In the genomic region with DNA sequence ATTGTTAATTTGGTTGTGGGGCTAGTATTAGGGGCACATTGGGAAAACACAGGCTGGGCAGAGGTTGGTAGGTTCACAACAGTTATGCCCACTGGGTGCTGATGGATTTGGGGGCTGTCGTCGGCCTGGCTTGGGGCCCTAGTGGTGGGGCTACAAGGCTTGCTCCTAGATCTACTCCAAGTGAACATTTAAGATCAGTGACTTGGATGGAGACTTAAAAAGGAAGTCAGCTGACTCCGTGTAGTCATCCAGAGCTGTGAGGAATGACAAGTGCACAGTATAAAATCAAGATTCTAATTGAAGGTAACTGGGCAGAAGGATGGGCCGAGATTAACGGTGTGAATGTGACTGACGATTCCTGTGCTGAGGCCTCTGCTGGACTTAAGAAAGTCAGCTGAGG, we compare ENCODE assay signal across 8 cellular contexts. TPM values are rescaled to one million over a fixed set of nuclear protein-coding genes. Genes with fewer than 3 reads are reported as not detected.
DNase-seq lines count a peak whose midpoint lies in the region; ATAC-seq and TF ChIP-seq lines count a peak whose summit lies in the region.

No MANE protein-coding gene starts in this region.

- H3K27ac ChIP-seq in A673 (ENCODE audit: low read depth, low read length, poor library complexity, severe bottlenecking) = no peak overlapping the region
- H3K27ac ChIP-seq in HEK293 (ENCODE audit: extremely low read depth, low read depth, low read length) = no peak overlapping the region
- H3K27ac ChIP-seq in breast epithelium = peak overlapping the region; percentile 8 to 89
- no peak overlapping the region for H3K27ac ChIP-seq in neural progenitor cell

- CTCF ChIA-PET in A673 (lab: Charles Lee) (interaction anchor here (0.9 to 2.5 kb wide), 2 partner anchors 13 to 16 kb away, joined by 3 to 12 read pairs; no protein-coding TSS in a partner anchor), HEK293 (lab: Yijun Ruan, JAX) (interaction anchor here (1.0 to 5.6 kb wide), 7 partner anchors 9 to 44 kb away, joined by 3 to 76 read pairs (median 7); no protein-coding TSS in a partner anchor)

- peak overlapping the region; percentile 94 for H3K4me3 Mint-ChIP-seq in neural progenitor cell

- TF ChIP-seq POLR2A in breast epithelium (IDR thresholded peaks at IDR 0.05) = no peak

- peaks cover 41% of the 10 kb centered on the region for H4K20me1 ChIP-seq in neural progenitor cell (ENCODE audit: low read depth)

- no peak for DNase-seq in A673 (ENCODE audit: low spot score)
- no peak for DNase-seq in breast epithelium (ENCODE audit: low spot score in 2 of 2)
- no peak for DNase-seq in neural progenitor cell (ENCODE audit: low spot score)
- no peak for DNase-seq in NCI-H69 (lab: John Stamatoyannopoulos, UW)
- DNase-seq in NCI-H2029 treated with DMSO at 0.1 percent for 48 hours (lab: John Stamatoyannopoulos, UW) = no peak
- DNase-seq in EL = no peak

- no peaks in the 10 kb centered on the region for H3K79me2 ChIP-seq in neural progenitor cell (ENCODE audit: low read depth)

- H3K27ac Mint-ChIP-seq in neural progenitor cell = peak overlapping the region; percentile 16

- TSS peak; percentile 52 for BruUV-seq in A673 (replicated peaks; lab: Mats Ljungman, UMichigan)

- H3K36me3 Mint-ChIP-seq in neural progenitor cell = peaks cover 4% of the 10 kb centered on the region

- peaks cover 23% of the 10 kb centered on the region for H3F3A ChIP-seq in neural progenitor cell (ENCODE audit: low read depth)

- H3K9me3 Mint-ChIP-seq in neural progenitor cell = no peaks in the 10 kb centered on the region

- H3K36me3 ChIP-seq in A673 (ENCODE audit: insufficient read depth, low read length, poor library complexity, severe bottlenecking) (no peaks in the 10 kb centered on the region), HEK293 (ENCODE audit: control insufficient read depth in 2 of 2, insufficient read depth in 1 of 2, low read length in 2 of 2) (no peaks in the 10 kb centered on the region), breast epithelium (no peaks in the 10 kb centered on the region), neural progenitor cell (no peaks in the 10 kb centered on the region)

- H3K27me3 Mint-ChIP-seq in neural progenitor cell (ENCODE audit: insufficient read depth, low read depth) = peaks cover 28% of the 10 kb centered on the region

- POLR2A ChIA-PET in A673 (lab: Charles Lee; ENCODE audit: low non-redundant PET) = no interaction called here
- POLR2A ChIA-PET in HEK293 (lab: Yijun Ruan, JAX) = interaction anchor here (0.9 to 2.1 kb wide), 2 partner anchors 13 to 31 kb away, joined by 3 to 5 read pairs; a partner anchor contains a TSS

- H3K4me1 ChIP-seq in A673 (ENCODE audit: insufficient read depth, low read length, poor library complexity, severe bottlenecking) = peaks cover 13% of the 10 kb centered on the region
- H3K4me1 ChIP-seq in HEK293 (ENCODE audit: control insufficient read depth, insufficient read depth, low read length) = peaks cover 4% of the 10 kb centered on the region; the same call in 1 of the 2 replicates
- H3K4me1 ChIP-seq in breast epithelium = peaks cover 9 to 21% of the 10 kb centered on the region in 2 donors
- H3K4me1 ChIP-seq in neural progenitor cell = peaks cover under 1% of the 10 kb centered on the region

- H2AFZ ChIP-seq in neural progenitor cell (replicated peaks) = no peak overlapping the region

- intact Hi-C loops in A673 (cut with micrococcal nuclease; ENCODE audit: unreplicated experiment) (no loop called here), breast epithelium (cut with DNase I; ENCODE audit: low total_unique reads) (no loop called here)

- no peaks in the 10 kb centered on the region for H3K9me3 ChIP-seq in A673 (ENCODE audit: low read depth, low read length, poor library complexity, severe bottlenecking)
- no peaks in the 10 kb centered on the region for H3K9me3 ChIP-seq in HEK293 (ENCODE audit: control insufficient read depth, insufficient read depth, low read depth, low read length)
- no peaks in the 10 kb centered on the region for H3K9me3 ChIP-seq in breast epithelium
- no peaks in the 10 kb centered on the region for H3K9me3 ChIP-seq in neural progenitor cell (ENCODE audit: low read depth)

- peak overlapping the region; percentile 85 for H3K4me3 ChIP-seq in A673 (ENCODE audit: low read depth, low read length, poor library complexity, severe bottlenecking)
- no peak overlapping the region for H3K4me3 ChIP-seq in HEK293 (ENCODE audit: low read depth, low read length)
- peak overlapping the region in 2 of 3 donors; percentile 75 to 90 for H3K4me3 ChIP-seq in breast epithelium
- H3K4me3 ChIP-seq in neural progenitor cell = peak overlapping the region; percentile 76

- TF ChIP-seq CTCF in A673 (conservative IDR thresholded peaks at IDR 0.05; ENCODE audit: low read depth, low read length) = no peak
- TF ChIP-seq CTCF in HEK293 (tag by site-specific recombination; IDR thresholded peaks at IDR 0.05) = no peak
- TF ChIP-seq CTCF in breast epithelium (IDR thresholded peaks at IDR 0.05) = no peak
- TF ChIP-seq CTCF in neural progenitor cell (IDR thresholded peaks at IDR 0.05) = no peak

- no peak overlapping the region for H3K4me2 ChIP-seq in neural progenitor cell

- peaks cover 28% of the 10 kb centered on the region for H3K4me1 Mint-ChIP-seq in neural progenitor cell

- H3K27me3 ChIP-seq in A673 (replicated peaks; ENCODE audit: insufficient read depth, low read depth, low read length, poor library complexity) (no peaks in the 10 kb centered on the region), breast epithelium (no peaks in the 10 kb centered on the region), neural progenitor cell (peaks cover 57% of the 10 kb centered on the region)

- no peak for ATAC-seq in HG03469 (IDR thresholded peaks at IDR 0.05; ENCODE audit: unreplicated experiment)

- H3K9ac ChIP-seq in neural progenitor cell = no peak overlapping the region

TF ChIP-seq in HEK293, 187 proteins besides CTCF, POLR2A, EP300 and RAD21:
- 0 out of 2 replicates have a peak, but pooled peaks have one; percentile 22 for TF ChIP-seq ZBTB8A (tag by site-specific recombination; IDR thresholded peaks at IDR 0.05)
- TF ChIP-seq, protein P1, sequence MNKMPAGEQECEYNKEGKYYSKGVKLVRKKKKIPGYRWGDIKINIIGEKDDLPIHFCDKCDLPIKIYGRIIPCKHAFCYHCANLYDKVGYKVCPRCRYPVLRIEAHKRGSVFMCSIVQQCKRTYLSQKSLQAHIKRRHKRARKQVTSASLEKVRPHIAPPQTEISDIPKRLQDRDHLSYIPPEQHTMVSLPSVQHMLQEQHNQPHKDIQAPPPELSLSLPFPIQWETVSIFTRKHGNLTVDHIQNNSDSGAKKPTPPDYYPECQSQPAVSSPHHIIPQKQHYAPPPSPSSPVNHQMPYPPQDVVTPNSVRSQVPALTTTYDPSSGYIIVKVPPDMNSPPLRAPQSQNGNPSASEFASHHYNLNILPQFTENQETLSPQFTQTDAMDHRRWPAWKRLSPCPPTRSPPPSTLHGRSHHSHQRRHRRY (tag by site-specific recombination; IDR thresholded peaks at IDR 0.05) = no peak

RNA-seq across cellular contexts. Expression of a gene that starts 12.8 kb away (rescaled TPM):
- total RNA-seq in A673 (2021) = 12.5 and 19.8 TPM in 2 replicates
- 100 to 1,000 TPM in 1 of 3 donors, 10 to 100 TPM in 2; 35.7 to 154 (median 66.2) TPM for total RNA-seq in breast epithelium
- 8.2 and 13.0 TPM in 2 replicates for total RNA-seq in neural progenitor cell (ENCODE audit: low replicate concordance)

RNA-seq across cellular contexts. Expression of a gene that starts 31.3 kb away (rescaled TPM):
- total RNA-seq in A673 (2021) = 52.0 and 54.3 TPM in 2 replicates
- 10 to 100 TPM; 35.0 to 54.2 (median 39.7) TPM for total RNA-seq in breast epithelium
- total RNA-seq in neural progenitor cell (ENCODE audit: low replicate concordance) = 19.8 and 33.7 TPM in 2 replicates

RNA-seq across cellular contexts. Expression of a gene that starts 31.7 kb away (rescaled TPM):
- 4.8 and 5.4 TPM in 2 replicates for total RNA-seq in A673 (2021)
- 10 to 100 TPM in 2 of 3 donors, 1 to 10 TPM in 1; 8.5 to 27.2 (median 16.0) TPM for total RNA-seq in breast epithelium
- total RNA-seq in neural progenitor cell (ENCODE audit: low replicate concordance) = 1.1 and 7.4 TPM in 2 replicates

RNA-seq across cellular contexts. Expression of a gene that starts 41.1 kb away (rescaled TPM):
- total RNA-seq in A673 (2021) = 0.24 and 0.28 TPM in 2 replicates
- total RNA-seq in breast epithelium = 1 to 10 TPM in 1 of 3 donors, not detected in 2; 1.3 TPM
- total RNA-seq in neural progenitor cell (ENCODE audit: low replicate concordance) = not detected in 2 replicates

Comparison
In these comparisons a context has a peak if more than half of its experiments do, and no peak if none do; other contexts are left out.
1. H3K27ac ChIP-seq: peak in breast epithelium (2 of 2); none in A673 (single experiment), HEK293 (single experiment) and neural progenitor cell (single experiment).